1 cellular context compared by ENCODE assay signal in the genomic region with DNA sequence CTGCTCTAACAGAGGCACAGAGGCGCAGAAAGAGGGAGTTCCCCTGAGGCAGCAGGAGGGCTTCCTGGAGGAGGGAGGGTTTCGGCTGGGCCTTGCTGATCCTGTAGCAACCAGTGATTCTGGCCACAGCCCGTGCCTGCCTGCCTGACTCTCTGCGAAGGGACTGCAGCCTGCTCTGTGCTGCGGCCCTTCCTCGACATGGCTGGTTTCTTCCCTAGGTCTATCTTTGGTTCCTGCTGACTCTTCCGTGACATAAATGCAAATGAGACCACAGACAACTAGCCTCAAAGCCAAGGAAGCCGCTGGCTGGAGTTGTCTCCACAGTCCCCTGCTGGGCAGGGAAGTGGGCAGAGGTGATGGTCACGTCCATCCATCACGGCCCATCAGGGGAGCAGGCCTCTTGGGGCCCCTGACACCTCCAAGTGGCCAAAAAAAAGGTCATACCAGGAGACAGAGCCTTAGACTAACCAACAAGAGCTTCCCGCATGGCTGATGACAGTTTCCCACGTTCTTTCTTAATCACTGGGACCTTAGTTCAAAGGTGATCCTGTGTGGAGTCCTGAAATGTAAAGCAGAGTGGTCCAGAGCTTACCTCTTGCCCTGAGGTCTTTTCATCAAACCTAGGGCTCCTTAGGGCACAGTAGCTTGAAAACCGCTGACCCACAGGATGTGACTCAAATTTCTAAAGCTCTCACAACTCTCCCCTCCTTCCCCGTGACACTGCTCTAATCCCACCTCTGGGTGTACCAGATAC.
TF ChIP-seq lines count a peak whose summit lies in the region.

No MANE protein-coding gene starts in this region.

TF ChIP-seq in K562, 482 proteins besides CTCF, POLR2A, EP300 and RAD21 (continued from another document):
- TF ChIP-seq SMARCA5 (IDR thresholded peaks at IDR 0.05) (no peak), U2AF2 (optimal IDR thresholded peaks at IDR 0.05; ENCODE audit: low read depth, low read length) (no peak), IRF2 (CRISPR knock-in tag; IDR thresholded peaks at IDR 0.05) (no peak), MAFK (IDR thresholded peaks at IDR 0.05; ENCODE audit: low read length) (peak; percentile 5; the same call in 1 of the 2 replicates), ZNF140 (CRISPR knock-in tag; IDR thresholded peaks at IDR 0.05) (no peak), SPI1 (IDR thresholded peaks at IDR 0.05; ENCODE audit: borderline replicate concordance, low read depth, low read length) (no peak), RBM14 (IDR thresholded peaks at IDR 0.05; ENCODE audit: borderline replicate concordance, insufficient read depth, low read depth, low read length) (no peak), ZNF79 (CRISPR knock-in tag; IDR thresholded peaks at IDR 0.05; ENCODE audit: low read depth) (no peak), DDX20 (tag; IDR thresholded peaks at IDR 0.05; ENCODE audit: low read depth) (no peak), ZNF785 (CRISPR knock-in tag; IDR thresholded peaks at IDR 0.05) (no peak), CXXC5 (CRISPR knock-in tag; IDR thresholded peaks at IDR 0.05) (peak; percentile 41; the same call in 1 of the 2 replicates), POLR2H (tag; IDR thresholded peaks at IDR 0.05; ENCODE audit: low read depth) (no peak), ZEB2 (IDR thresholded peaks at IDR 0.05) (no peak), ZFPM2 (CRISPR knock-in tag; IDR thresholded peaks at IDR 0.05) (no peak), PRMT5 (CRISPR knock-in tag; IDR thresholded peaks at IDR 0.05) (no peak), ZBTB17 (CRISPR knock-in tag; IDR thresholded peaks at IDR 0.05) (no peak), MBD2 (IDR thresholded peaks at IDR 0.05; ENCODE audit: borderline replicate concordance, low read depth) (no peak; the same call in 1 of the 2 replicates), TAF9B (IDR thresholded peaks at IDR 0.05; ENCODE audit: partially characterized antibody) (no peak), TCF7L2 (IDR thresholded peaks at IDR 0.05; ENCODE audit: low read depth, low read length) (no peak), ZNF408 (CRISPR knock-in tag; IDR thresholded peaks at IDR 0.05; ENCODE audit: low read depth) (no peak), HDAC6 (IDR thresholded peaks at IDR 0.05; ENCODE audit: low read depth, low read length) (no peak), ZNF41 (CRISPR knock-in tag; conservative IDR thresholded peaks at IDR 0.05) (no peak), SP2 (IDR thresholded peaks at IDR 0.05; ENCODE audit: extremely low read depth, low read depth, low read length, poor library complexity, severe bottlenecking) (no peak), KLF10 (CRISPR knock-in tag; IDR thresholded peaks at IDR 0.05) (no peak), DNMT1 (IDR thresholded peaks at IDR 0.05) (no peak), KLF6 (CRISPR knock-in tag; IDR thresholded peaks at IDR 0.05; ENCODE audit: borderline replicate concordance) (no peak), PML (IDR thresholded peaks at IDR 0.05; ENCODE audit: low read length) (no peak), MYNN (IDR thresholded peaks at IDR 0.05) (no peak), MYNN (CRISPR knock-in tag; IDR thresholded peaks at IDR 0.05) (no peak), ESRRA (IDR thresholded peaks at IDR 0.05; ENCODE audit: borderline replicate concordance, low read depth) (no peak), NONO (IDR thresholded peaks at IDR 0.05; ENCODE audit: low read depth in 2 of 2, low read length in 1 of 2) (no peak), MAZ (CRISPR knock-in tag; conservative IDR thresholded peaks at IDR 0.05 in 1 of 2, IDR thresholded peaks at IDR 0.05 in 1 of 2) (0 out of 4 replicates have a peak, but pooled peaks of 1 of the 2 experiments have one; percentile 47), EWSR1 (IDR thresholded peaks at IDR 0.05; ENCODE audit: borderline replicate concordance, low read depth, partially characterized antibody) (no peak), MTA1 (IDR thresholded peaks at IDR 0.05; ENCODE audit: borderline replicate concordance) (no peak), SP1 (CRISPR knock-in tag; IDR thresholded peaks at IDR 0.05) (no peak), CTBP1 (IDR thresholded peaks at IDR 0.05; ENCODE audit: borderline replicate concordance) (peak; percentile 31; the same call in 1 of the 2 replicates)
- TF ChIP-seq, protein P1, sequence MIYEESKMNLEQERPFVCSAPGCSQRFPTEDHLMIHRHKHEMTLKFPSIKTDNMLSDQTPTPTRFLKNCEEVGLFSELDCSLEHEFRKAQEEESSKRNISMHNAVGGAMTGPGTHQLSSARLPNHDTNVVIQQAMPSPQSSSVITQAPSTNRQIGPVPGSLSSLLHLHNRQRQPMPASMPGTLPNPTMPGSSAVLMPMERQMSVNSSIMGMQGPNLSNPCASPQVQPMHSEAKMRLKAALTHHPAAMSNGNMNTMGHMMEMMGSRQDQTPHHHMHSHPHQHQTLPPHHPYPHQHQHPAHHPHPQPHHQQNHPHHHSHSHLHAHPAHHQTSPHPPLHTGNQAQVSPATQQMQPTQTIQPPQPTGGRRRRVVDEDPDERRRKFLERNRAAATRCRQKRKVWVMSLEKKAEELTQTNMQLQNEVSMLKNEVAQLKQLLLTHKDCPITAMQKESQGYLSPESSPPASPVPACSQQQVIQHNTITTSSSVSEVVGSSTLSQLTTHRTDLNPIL (CRISPR knock-in tag; IDR thresholded peaks at IDR 0.05): no peak
- TF ChIP-seq, protein P2, sequence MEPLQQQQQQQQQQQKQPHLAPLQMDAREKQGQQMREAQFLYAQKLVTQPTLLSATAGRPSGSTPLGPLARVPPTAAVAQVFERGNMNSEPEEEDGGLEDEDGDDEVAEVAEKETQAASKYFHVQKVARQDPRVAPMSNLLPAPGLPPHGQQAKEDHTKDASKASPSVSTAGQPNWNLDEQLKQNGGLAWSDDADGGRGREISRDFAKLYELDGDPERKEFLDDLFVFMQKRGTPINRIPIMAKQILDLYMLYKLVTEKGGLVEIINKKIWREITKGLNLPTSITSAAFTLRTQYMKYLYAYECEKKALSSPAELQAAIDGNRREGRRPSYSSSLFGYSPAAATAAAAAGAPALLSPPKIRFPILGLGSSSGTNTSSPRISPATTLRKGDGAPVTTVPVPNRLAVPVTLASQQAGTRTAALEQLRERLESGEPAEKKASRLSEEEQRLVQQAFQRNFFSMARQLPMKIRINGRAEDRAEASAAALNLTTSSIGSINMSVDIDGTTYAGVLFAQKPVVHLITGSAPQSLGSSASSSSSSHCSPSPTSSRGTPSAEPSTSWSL (CRISPR knock-in tag; IDR thresholded peaks at IDR 0.05; ENCODE audit: borderline replicate concordance): no peak
- TF ChIP-seq, protein P3, sequence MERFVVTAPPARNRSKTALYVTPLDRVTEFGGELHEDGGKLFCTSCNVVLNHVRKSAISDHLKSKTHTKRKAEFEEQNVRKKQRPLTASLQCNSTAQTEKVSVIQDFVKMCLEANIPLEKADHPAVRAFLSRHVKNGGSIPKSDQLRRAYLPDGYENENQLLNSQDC (CRISPR knock-in tag; IDR thresholded peaks at IDR 0.05): no peak
- TF ChIP-seq, protein P4, sequence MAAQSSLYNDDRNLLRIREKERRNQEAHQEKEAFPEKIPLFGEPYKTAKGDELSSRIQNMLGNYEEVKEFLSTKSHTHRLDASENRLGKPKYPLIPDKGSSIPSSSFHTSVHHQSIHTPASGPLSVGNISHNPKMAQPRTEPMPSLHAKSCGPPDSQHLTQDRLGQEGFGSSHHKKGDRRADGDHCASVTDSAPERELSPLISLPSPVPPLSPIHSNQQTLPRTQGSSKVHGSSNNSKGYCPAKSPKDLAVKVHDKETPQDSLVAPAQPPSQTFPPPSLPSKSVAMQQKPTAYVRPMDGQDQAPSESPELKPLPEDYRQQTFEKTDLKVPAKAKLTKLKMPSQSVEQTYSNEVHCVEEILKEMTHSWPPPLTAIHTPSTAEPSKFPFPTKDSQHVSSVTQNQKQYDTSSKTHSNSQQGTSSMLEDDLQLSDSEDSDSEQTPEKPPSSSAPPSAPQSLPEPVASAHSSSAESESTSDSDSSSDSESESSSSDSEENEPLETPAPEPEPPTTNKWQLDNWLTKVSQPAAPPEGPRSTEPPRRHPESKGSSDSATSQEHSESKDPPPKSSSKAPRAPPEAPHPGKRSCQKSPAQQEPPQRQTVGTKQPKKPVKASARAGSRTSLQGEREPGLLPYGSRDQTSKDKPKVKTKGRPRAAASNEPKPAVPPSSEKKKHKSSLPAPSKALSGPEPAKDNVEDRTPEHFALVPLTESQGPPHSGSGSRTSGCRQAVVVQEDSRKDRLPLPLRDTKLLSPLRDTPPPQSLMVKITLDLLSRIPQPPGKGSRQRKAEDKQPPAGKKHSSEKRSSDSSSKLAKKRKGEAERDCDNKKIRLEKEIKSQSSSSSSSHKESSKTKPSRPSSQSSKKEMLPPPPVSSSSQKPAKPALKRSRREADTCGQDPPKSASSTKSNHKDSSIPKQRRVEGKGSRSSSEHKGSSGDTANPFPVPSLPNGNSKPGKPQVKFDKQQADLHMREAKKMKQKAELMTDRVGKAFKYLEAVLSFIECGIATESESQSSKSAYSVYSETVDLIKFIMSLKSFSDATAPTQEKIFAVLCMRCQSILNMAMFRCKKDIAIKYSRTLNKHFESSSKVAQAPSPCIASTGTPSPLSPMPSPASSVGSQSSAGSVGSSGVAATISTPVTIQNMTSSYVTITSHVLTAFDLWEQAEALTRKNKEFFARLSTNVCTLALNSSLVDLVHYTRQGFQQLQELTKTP (IDR thresholded peaks at IDR 0.05; ENCODE audit: low read depth in 1 of 2, partially characterized antibody in 2 of 2): no peak
- TF ChIP-seq, protein P5, sequence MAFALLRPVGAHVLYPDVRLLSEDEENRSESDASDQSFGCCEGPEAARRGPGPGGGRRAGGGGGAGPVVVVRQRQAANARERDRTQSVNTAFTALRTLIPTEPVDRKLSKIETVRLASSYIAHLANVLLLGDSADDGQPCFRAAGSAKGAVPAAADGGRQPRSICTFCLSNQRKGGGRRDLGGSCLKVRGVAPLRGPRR (CRISPR knock-in tag; IDR thresholded peaks at IDR 0.05): no peak
- TF ChIP-seq, protein P6, sequence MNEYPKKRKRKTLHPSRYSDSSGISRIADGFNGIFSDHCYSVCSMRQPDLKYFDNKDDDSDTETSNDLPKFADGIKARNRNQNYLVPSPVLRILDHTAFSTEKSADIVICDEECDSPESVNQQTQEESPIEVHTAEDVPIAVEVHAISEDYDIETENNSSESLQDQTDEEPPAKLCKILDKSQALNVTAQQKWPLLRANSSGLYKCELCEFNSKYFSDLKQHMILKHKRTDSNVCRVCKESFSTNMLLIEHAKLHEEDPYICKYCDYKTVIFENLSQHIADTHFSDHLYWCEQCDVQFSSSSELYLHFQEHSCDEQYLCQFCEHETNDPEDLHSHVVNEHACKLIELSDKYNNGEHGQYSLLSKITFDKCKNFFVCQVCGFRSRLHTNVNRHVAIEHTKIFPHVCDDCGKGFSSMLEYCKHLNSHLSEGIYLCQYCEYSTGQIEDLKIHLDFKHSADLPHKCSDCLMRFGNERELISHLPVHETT (CRISPR knock-in tag; conservative IDR thresholded peaks at IDR 0.05 in 1 of 2, IDR thresholded peaks at IDR 0.05 in 1 of 2): no peak
